ENCODE assay signal across 1 cellular context in the genomic region with DNA sequence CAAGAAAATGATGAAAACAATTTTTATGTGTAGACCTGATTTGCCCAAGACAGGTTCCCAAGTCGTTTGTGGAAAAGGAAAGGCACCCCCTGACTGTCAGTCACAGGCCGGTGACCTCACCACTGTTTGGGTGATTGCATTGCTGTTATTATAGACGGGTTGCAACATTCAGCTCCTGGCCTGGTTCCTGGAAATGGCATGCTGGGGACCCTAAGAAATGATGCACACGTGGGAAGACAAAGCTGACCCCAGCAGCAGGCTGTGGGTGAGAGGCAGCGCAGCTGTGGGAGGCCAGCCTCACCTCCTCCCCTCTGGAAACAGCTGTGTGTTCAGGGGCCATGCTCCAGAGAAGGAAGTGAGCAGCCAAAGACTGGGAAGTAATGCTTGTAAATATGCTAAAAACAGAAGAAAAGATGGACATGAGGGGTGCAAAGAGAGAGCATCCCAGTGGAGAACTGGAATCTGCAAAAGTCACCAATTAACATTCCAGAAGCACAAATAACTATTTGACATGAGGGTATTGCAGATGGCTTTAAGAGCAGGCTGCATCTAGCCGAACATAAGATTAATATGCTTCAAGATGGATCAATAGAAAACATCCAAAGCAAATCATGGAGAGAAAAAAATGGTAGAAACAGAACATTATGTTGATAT.
TF ChIP-seq lines count a peak whose summit lies in the region.

No MANE protein-coding gene starts in this region.

TF ChIP-seq in K562, 482 proteins besides CTCF, POLR2A, EP300 and RAD21 (continued from another document and continues in another):
- TF ChIP-seq, protein P1, sequence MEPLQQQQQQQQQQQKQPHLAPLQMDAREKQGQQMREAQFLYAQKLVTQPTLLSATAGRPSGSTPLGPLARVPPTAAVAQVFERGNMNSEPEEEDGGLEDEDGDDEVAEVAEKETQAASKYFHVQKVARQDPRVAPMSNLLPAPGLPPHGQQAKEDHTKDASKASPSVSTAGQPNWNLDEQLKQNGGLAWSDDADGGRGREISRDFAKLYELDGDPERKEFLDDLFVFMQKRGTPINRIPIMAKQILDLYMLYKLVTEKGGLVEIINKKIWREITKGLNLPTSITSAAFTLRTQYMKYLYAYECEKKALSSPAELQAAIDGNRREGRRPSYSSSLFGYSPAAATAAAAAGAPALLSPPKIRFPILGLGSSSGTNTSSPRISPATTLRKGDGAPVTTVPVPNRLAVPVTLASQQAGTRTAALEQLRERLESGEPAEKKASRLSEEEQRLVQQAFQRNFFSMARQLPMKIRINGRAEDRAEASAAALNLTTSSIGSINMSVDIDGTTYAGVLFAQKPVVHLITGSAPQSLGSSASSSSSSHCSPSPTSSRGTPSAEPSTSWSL (CRISPR knock-in tag; IDR thresholded peaks at IDR 0.05; ENCODE audit: borderline replicate concordance), result no peak
- TF ChIP-seq ZNF644 (tag; IDR thresholded peaks at IDR 0.05; ENCODE audit: low read depth) (no peak), ZNF780A (CRISPR knock-in tag; IDR thresholded peaks at IDR 0.05) (no peak), ZSCAN32 (CRISPR knock-in tag; IDR thresholded peaks at IDR 0.05) (peak; percentile 62; the same call in 1 of the 2 replicates), GABPB2 (CRISPR knock-in tag; conservative IDR thresholded peaks at IDR 0.05) (no peak), ZNF140 (CRISPR knock-in tag; IDR thresholded peaks at IDR 0.05) (no peak), ZNF174 (CRISPR knock-in tag; IDR thresholded peaks at IDR 0.05) (no peak), NCOA6 (IDR thresholded peaks at IDR 0.05) (no peak), ZNF589 (CRISPR knock-in tag; IDR thresholded peaks at IDR 0.05; ENCODE audit: low read depth) (peak; percentile 88), KLF10 (CRISPR knock-in tag; IDR thresholded peaks at IDR 0.05) (no peak), FOXK2 (conservative IDR thresholded peaks at IDR 0.05 in 1 of 2, IDR thresholded peaks at IDR 0.05 in 1 of 2; ENCODE audit: low read depth in 2 of 2) (no peak), SP1 (CRISPR knock-in tag; IDR thresholded peaks at IDR 0.05) (no peak), ZNF274 (IDR thresholded peaks at IDR 0.05; ENCODE audit: borderline replicate concordance, low read depth, low read length) (no peak), ZNF766 (CRISPR knock-in tag; conservative IDR thresholded peaks at IDR 0.05) (peak; percentile 33; the same call in 1 of the 2 replicates), RBM15 (IDR thresholded peaks at IDR 0.05; ENCODE audit: insufficient read depth, low read length) (no peak), DNMT1 (IDR thresholded peaks at IDR 0.05) (no peak), HNRNPLL (IDR thresholded peaks at IDR 0.05; ENCODE audit: low read depth, low read length, poor library complexity, severe bottlenecking) (no peak), CHD4 (IDR thresholded peaks at IDR 0.05; ENCODE audit: insufficient read depth, insufficient replicate concordance, low read depth, low read length, poor library complexity, severe bottlenecking) (no peak), RBM22 (IDR thresholded peaks at IDR 0.05; ENCODE audit: low read depth, low read length, poor library complexity, severe bottlenecking) (no peak), ZNF133 (CRISPR knock-in tag; IDR thresholded peaks at IDR 0.05) (no peak), GABPA (tag; conservative IDR thresholded peaks at IDR 0.05; ENCODE audit: low read depth) (peak; percentile 34; the same call in 1 of the 2 replicates), YY1 (IDR thresholded peaks at IDR 0.05; ENCODE audit: borderline replicate concordance in 1 of 3, control insufficient read depth in 1 of 3, extremely low read depth in 1 of 3, insufficient read depth in 3 of 3, insufficient read length in 1 of 3, insufficient replicate concordance in 2 of 3, low read depth in 1 of 3, low read length in 2 of 3) (no peak), NCOA1 (IDR thresholded peaks at IDR 0.05; ENCODE audit: low read depth) (no peak), ZFP36 (IDR thresholded peaks at IDR 0.05; ENCODE audit: low read depth, low read length, partially characterized antibody) (no peak), ARHGAP35 (IDR thresholded peaks at IDR 0.05; ENCODE audit: partially characterized antibody) (no peak), GTF2F1 (IDR thresholded peaks at IDR 0.05; ENCODE audit: low read depth, low read length) (no peak), ZNF217 (CRISPR knock-in tag; IDR thresholded peaks at IDR 0.05) (no peak), SMAD3 (CRISPR knock-in tag; conservative IDR thresholded peaks at IDR 0.05) (no peak)
- TF ChIP-seq, protein P2, sequence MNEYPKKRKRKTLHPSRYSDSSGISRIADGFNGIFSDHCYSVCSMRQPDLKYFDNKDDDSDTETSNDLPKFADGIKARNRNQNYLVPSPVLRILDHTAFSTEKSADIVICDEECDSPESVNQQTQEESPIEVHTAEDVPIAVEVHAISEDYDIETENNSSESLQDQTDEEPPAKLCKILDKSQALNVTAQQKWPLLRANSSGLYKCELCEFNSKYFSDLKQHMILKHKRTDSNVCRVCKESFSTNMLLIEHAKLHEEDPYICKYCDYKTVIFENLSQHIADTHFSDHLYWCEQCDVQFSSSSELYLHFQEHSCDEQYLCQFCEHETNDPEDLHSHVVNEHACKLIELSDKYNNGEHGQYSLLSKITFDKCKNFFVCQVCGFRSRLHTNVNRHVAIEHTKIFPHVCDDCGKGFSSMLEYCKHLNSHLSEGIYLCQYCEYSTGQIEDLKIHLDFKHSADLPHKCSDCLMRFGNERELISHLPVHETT (CRISPR knock-in tag; conservative IDR thresholded peaks at IDR 0.05 in 1 of 2, IDR thresholded peaks at IDR 0.05 in 1 of 2), result no peak
- TF ChIP-seq, protein P3, sequence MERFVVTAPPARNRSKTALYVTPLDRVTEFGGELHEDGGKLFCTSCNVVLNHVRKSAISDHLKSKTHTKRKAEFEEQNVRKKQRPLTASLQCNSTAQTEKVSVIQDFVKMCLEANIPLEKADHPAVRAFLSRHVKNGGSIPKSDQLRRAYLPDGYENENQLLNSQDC (CRISPR knock-in tag; IDR thresholded peaks at IDR 0.05), result no peak
- TF ChIP-seq, protein P4, sequence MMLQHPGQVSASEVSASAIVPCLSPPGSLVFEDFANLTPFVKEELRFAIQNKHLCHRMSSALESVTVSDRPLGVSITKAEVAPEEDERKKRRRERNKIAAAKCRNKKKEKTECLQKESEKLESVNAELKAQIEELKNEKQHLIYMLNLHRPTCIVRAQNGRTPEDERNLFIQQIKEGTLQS (IDR thresholded peaks at IDR 0.05), result peak; percentile 82
- TF ChIP-seq, protein P4 (CRISPR knock-in tag; conservative IDR thresholded peaks at IDR 0.05), result no peak
- TF ChIP-seq, protein P5, sequence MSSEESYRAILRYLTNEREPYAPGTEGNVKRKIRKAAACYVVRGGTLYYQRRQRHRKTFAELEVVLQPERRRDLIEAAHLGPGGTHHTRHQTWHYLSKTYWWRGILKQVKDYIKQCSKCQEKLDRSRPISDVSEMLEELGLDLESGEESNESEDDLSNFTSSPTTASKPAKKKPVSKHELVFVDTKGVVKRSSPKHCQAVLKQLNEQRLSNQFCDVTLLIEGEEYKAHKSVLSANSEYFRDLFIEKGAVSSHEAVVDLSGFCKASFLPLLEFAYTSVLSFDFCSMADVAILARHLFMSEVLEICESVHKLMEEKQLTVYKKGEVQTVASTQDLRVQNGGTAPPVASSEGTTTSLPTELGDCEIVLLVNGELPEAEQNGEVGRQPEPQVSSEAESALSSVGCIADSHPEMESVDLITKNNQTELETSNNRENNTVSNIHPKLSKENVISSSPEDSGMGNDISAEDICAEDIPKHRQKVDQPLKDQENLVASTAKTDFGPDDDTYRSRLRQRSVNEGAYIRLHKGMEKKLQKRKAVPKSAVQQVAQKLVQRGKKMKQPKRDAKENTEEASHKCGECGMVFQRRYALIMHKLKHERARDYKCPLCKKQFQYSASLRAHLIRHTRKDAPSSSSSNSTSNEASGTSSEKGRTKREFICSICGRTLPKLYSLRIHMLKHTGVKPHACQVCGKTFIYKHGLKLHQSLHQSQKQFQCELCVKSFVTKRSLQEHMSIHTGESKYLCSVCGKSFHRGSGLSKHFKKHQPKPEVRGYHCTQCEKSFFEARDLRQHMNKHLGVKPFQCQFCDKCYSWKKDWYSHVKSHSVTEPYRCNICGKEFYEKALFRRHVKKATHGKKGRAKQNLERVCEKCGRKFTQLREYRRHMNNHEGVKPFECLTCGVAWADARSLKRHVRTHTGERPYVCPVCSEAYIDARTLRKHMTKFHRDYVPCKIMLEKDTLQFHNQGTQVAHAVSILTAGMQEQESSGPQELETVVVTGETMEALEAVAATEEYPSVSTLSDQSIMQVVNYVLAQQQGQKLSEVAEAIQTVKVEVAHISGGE (CRISPR knock-in tag; IDR thresholded peaks at IDR 0.05), result 0 out of 6 replicates have a peak, but pooled peaks of 1 of the 3 experiments have one; percentile 39
- TF ChIP-seq, protein P6, sequence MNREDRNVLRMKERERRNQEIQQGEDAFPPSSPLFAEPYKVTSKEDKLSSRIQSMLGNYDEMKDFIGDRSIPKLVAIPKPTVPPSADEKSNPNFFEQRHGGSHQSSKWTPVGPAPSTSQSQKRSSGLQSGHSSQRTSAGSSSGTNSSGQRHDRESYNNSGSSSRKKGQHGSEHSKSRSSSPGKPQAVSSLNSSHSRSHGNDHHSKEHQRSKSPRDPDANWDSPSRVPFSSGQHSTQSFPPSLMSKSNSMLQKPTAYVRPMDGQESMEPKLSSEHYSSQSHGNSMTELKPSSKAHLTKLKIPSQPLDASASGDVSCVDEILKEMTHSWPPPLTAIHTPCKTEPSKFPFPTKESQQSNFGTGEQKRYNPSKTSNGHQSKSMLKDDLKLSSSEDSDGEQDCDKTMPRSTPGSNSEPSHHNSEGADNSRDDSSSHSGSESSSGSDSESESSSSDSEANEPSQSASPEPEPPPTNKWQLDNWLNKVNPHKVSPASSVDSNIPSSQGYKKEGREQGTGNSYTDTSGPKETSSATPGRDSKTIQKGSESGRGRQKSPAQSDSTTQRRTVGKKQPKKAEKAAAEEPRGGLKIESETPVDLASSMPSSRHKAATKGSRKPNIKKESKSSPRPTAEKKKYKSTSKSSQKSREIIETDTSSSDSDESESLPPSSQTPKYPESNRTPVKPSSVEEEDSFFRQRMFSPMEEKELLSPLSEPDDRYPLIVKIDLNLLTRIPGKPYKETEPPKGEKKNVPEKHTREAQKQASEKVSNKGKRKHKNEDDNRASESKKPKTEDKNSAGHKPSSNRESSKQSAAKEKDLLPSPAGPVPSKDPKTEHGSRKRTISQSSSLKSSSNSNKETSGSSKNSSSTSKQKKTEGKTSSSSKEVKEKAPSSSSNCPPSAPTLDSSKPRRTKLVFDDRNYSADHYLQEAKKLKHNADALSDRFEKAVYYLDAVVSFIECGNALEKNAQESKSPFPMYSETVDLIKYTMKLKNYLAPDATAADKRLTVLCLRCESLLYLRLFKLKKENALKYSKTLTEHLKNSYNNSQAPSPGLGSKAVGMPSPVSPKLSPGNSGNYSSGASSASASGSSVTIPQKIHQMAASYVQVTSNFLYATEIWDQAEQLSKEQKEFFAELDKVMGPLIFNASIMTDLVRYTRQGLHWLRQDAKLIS (CRISPR knock-in tag; IDR thresholded peaks at IDR 0.05), result no peak
- TF ChIP-seq, protein P7, sequence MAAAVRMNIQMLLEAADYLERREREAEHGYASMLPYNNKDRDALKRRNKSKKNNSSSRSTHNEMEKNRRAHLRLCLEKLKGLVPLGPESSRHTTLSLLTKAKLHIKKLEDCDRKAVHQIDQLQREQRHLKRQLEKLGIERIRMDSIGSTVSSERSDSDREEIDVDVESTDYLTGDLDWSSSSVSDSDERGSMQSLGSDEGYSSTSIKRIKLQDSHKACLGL (CRISPR knock-in tag; IDR thresholded peaks at IDR 0.05; ENCODE audit: borderline replicate concordance, poor library complexity, severe bottlenecking), result no peak
- TF ChIP-seq, protein P8, sequence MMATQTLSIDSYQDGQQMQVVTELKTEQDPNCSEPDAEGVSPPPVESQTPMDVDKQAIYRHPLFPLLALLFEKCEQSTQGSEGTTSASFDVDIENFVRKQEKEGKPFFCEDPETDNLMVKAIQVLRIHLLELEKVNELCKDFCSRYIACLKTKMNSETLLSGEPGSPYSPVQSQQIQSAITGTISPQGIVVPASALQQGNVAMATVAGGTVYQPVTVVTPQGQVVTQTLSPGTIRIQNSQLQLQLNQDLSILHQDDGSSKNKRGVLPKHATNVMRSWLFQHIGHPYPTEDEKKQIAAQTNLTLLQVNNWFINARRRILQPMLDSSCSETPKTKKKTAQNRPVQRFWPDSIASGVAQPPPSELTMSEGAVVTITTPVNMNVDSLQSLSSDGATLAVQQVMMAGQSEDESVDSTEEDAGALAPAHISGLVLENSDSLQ (IDR thresholded peaks at IDR 0.05), result peak; percentile 82
- TF ChIP-seq, protein P9, sequence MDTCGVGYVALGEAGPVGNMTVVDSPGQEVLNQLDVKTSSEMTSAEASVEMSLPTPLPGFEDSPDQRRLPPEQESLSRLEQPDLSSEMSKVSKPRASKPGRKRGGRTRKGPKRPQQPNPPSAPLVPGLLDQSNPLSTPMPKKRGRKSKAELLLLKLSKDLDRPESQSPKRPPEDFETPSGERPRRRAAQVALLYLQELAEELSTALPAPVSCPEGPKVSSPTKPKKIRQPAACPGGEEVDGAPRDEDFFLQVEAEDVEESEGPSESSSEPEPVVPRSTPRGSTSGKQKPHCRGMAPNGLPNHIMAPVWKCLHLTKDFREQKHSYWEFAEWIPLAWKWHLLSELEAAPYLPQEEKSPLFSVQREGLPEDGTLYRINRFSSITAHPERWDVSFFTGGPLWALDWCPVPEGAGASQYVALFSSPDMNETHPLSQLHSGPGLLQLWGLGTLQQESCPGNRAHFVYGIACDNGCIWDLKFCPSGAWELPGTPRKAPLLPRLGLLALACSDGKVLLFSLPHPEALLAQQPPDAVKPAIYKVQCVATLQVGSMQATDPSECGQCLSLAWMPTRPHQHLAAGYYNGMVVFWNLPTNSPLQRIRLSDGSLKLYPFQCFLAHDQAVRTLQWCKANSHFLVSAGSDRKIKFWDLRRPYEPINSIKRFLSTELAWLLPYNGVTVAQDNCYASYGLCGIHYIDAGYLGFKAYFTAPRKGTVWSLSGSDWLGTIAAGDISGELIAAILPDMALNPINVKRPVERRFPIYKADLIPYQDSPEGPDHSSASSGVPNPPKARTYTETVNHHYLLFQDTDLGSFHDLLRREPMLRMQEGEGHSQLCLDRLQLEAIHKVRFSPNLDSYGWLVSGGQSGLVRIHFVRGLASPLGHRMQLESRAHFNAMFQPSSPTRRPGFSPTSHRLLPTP (IDR thresholded peaks at IDR 0.05; ENCODE audit: borderline replicate concordance, extremely low read depth, insufficient read length), result no peak
- TF ChIP-seq, protein P10, sequence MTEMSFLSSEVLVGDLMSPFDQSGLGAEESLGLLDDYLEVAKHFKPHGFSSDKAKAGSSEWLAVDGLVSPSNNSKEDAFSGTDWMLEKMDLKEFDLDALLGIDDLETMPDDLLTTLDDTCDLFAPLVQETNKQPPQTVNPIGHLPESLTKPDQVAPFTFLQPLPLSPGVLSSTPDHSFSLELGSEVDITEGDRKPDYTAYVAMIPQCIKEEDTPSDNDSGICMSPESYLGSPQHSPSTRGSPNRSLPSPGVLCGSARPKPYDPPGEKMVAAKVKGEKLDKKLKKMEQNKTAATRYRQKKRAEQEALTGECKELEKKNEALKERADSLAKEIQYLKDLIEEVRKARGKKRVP (CRISPR knock-in tag; IDR thresholded peaks at IDR 0.05), result peak; percentile 77
- TF ChIP-seq, protein P11, sequence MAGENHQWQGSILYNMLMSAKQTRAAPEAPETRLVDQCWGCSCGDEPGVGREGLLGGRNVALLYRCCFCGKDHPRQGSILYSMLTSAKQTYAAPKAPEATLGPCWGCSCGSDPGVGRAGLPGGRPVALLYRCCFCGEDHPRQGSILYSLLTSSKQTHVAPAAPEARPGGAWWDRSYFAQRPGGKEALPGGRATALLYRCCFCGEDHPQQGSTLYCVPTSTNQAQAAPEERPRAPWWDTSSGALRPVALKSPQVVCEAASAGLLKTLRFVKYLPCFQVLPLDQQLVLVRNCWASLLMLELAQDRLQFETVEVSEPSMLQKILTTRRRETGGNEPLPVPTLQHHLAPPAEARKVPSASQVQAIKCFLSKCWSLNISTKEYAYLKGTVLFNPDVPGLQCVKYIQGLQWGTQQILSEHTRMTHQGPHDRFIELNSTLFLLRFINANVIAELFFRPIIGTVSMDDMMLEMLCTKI (IDR thresholded peaks at IDR 0.05; ENCODE audit: partially characterized antibody), result no peak
